Comparison of ENCODE assay signal across 28 cellular contexts in the genomic region with DNA sequence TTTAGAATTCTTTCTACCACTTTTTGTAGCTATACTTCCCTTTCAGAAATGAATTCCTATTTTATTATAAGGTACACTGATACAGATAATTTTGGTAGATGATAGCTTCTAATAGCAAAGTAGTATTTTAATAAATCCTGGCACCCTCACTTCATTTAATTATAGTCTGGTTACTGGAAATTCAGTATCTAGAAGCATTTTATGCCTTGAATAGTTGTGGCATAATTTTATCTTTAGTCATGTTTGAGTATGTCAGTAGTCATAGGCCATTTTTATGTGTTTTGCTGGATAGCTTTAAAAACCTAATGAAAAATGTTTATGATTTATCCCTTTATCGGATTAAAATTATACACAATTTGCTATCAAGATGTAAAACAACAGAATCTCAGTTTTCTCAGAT.
DNase-seq lines count a peak whose midpoint lies in the region; ATAC-seq, FAIRE-seq and TF ChIP-seq lines count a peak whose summit lies in the region.
"Had no signal": no experiment of that assay in that cellular context is flagged by ENCODE, and none has a peak within 500 bp of the region (broad histone marks: within the 10 kb centered on the region; RNA-seq: fewer than 3 reads in every experiment).

No MANE protein-coding gene starts in this region.

- H3K9ac ChIP-seq in GM23248, result no peak overlapping the region
- H3K9ac ChIP-seq in astrocyte (ENCODE audit: low read length), result no peak overlapping the region

- H3K9me3 Mint-ChIP-seq in astrocyte (ENCODE audit: unreplicated experiment), result no peaks in the 10 kb centered on the region
- H3K9me3 Mint-ChIP-seq: activated naive CD8-positive, alpha-beta T cell treated with anti-CD3 and anti-CD28 coated beads for 36 hours; CD8-positive, alpha-beta T cell; T-helper 2 cell treated with Interferon-gamma antibody and Interleukin-4, amounts not matched to agents 5 μg/mL and 100 μg/mL, for 36 hours had no signal

- H3K4me1 ChIP-seq in ACC112 (ENCODE audit: control insufficient read depth, insufficient read depth, low read length, unreplicated experiment), result peaks cover 6% of the 10 kb centered on the region
- peaks cover 13% of the 10 kb centered on the region for H3K4me1 ChIP-seq in GM23248 (ENCODE audit: insufficient read depth)
- H3K4me1 ChIP-seq in astrocyte (ENCODE audit: insufficient read depth, low read length), result no peaks in the 10 kb centered on the region
- H3K4me1 ChIP-seq in foreskin keratinocyte, result peaks cover 9% of the 10 kb centered on the region
- H3K4me1 ChIP-seq in tibial nerve, result no peaks in the 10 kb centered on the region
- H3K4me1 ChIP-seq: left lung, psoas muscle, sigmoid colon, testis, vagina had no signal

- no peak overlapping the region for H3K4me3 Mint-ChIP-seq in astrocyte (ENCODE audit: unreplicated experiment)
- H3K4me3 Mint-ChIP-seq: activated CD4-positive, alpha-beta T cell treated with anti-CD3 and anti-CD28 coated beads for 36 hours; activated naive CD8-positive, alpha-beta T cell treated with anti-CD3 and anti-CD28 coated beads for 36 hours; CD8-positive, alpha-beta T cell; T-helper 2 cell treated with Interferon-gamma antibody and Interleukin-4, amounts not matched to agents 5 μg/mL and 100 μg/mL, for 36 hours had no signal

- TF ChIP-seq EP300 in tibial nerve (IDR thresholded peaks at IDR 0.05), result no peak

- H3K79me2 ChIP-seq in ACC112 (ENCODE audit: control insufficient read depth, insufficient read depth, low read length, unreplicated experiment) (no peaks in the 10 kb centered on the region), GM23248 (ENCODE audit: insufficient read depth) (no peaks in the 10 kb centered on the region), astrocyte (ENCODE audit: insufficient read depth, low read length) (no peaks in the 10 kb centered on the region)
- H3K79me2 ChIP-seq: hepatocyte had no signal

- FAIRE-seq in astrocyte (lab: Jason Lieb, UNC), result peak; percentile 96
- no peak for FAIRE-seq in urothelium cell line (lab: Jason Lieb, UNC)
- FAIRE-seq: GM19239 had no signal

- H4K20me1 ChIP-seq in GM23248 (ENCODE audit: insufficient read depth) (no peaks in the 10 kb centered on the region), astrocyte (ENCODE audit: insufficient read depth, low read length) (no peaks in the 10 kb centered on the region)

- H3K4me2 ChIP-seq in GM23248 (ENCODE audit: unreplicated experiment) (peak overlapping the region; percentile 42), astrocyte (ENCODE audit: low read length) (no peak overlapping the region)
- H3K4me2 ChIP-seq: hepatocyte had no signal

- no peaks in the 10 kb centered on the region for H3F3A ChIP-seq in GM23248 (ENCODE audit: insufficient read depth)

- DNase-seq in GM23248 (peak; percentile 46), astrocyte (ENCODE audit: low read depth) (peak; percentile 20), foreskin keratinocyte (peak in 1 of 2 donors; percentile 11), NCI-H524 treated with DMSO at 0.1 percent for 48 hours (lab: John Stamatoyannopoulos, UW) (no peak), urothelium cell line (ENCODE audit: low spot score) (no peak), amygdala (lab: John Stamatoyannopoulos, UW) (no peak), tibial nerve (ENCODE audit: low spot score in 2 of 2) (no peak)
- DNase-seq: activated CD4-positive, alpha-beta T cell treated with anti-CD3 and anti-CD28 coated beads for 36 hours; activated effector memory CD4-positive, alpha-beta T cell treated with Interleukin-2 at 50 U/mL for 16 hours; activated naive CD8-positive, alpha-beta T cell treated with anti-CD3 and anti-CD28 coated beads for 36 hours; activated T-cell treated with anti-CD3 and anti-CD28 coated beads for 4 hours; CD8-positive, alpha-beta T cell; cerebellar nuclear complex; foreskin melanocyte; left lung; NCI-H1694; psoas muscle; sigmoid colon; stimulated activated naive CD4-positive, alpha-beta T cell treated with Interleukin-2 at 50 U/mL for 16 hours; testis had no signal

- no peak for TF ChIP-seq POLR2A in tibial nerve (IDR thresholded peaks at IDR 0.05)

- H3K9me2 ChIP-seq in GM23248 (ENCODE audit: insufficient read depth), result no peaks in the 10 kb centered on the region

- H3K9me3 ChIP-seq in GM23248 (ENCODE audit: low read depth) (no peaks in the 10 kb centered on the region), astrocyte (ENCODE audit: insufficient read depth, low read depth, low read length) (no peaks in the 10 kb centered on the region), tibial nerve (no peaks in the 10 kb centered on the region)
- H3K9me3 ChIP-seq: left lung, neutrophil, psoas muscle, sigmoid colon, testis, vagina had no signal

- no peak overlapping the region for H2AFZ ChIP-seq in ACC112 (ENCODE audit: low read length, unreplicated experiment)
- no peak overlapping the region for H2AFZ ChIP-seq in GM23248
- H2AFZ ChIP-seq in astrocyte (ENCODE audit: low read depth, low read length), result no peak overlapping the region
- H2AFZ ChIP-seq: hepatocyte had no signal

- H3K27ac Mint-ChIP-seq in astrocyte (ENCODE audit: unreplicated experiment), result no peak overlapping the region
- H3K27ac Mint-ChIP-seq: activated CD4-positive, alpha-beta T cell treated with anti-CD3 and anti-CD28 coated beads for 36 hours; activated naive CD8-positive, alpha-beta T cell treated with anti-CD3 and anti-CD28 coated beads for 36 hours; CD8-positive, alpha-beta T cell; T-helper 2 cell treated with Interferon-gamma antibody and Interleukin-4, amounts not matched to agents 5 μg/mL and 100 μg/mL, for 36 hours had no signal

- H3K27ac ChIP-seq in ACC112 (ENCODE audit: low read depth, low read length), result 0 out of 2 replicates have a peak overlapping the region, but pooled peaks have one; percentile 9
- peak overlapping the region; percentile 35 for H3K27ac ChIP-seq in GM23248
- no peak overlapping the region for H3K27ac ChIP-seq in astrocyte (ENCODE audit: low read depth, low read length)
- H3K27ac ChIP-seq in foreskin keratinocyte, result no peak overlapping the region
- H3K27ac ChIP-seq in tibial nerve, result no peak overlapping the region
- H3K27ac ChIP-seq: 22Rv1, hepatocyte, HL-60, left lung, neutrophil, psoas muscle, sigmoid colon, testis, vagina had no signal

- H3K36me3 ChIP-seq in ACC112 (ENCODE audit: insufficient read depth, low read length), result no peaks in the 10 kb centered on the region
- H3K36me3 ChIP-seq in GM23248 (ENCODE audit: low read depth), result no peaks in the 10 kb centered on the region
- no peaks in the 10 kb centered on the region for H3K36me3 ChIP-seq in astrocyte (ENCODE audit: insufficient read depth, low read length)
- H3K36me3 ChIP-seq in tibial nerve, result no peaks in the 10 kb centered on the region
- H3K36me3 ChIP-seq: left lung, neutrophil, sigmoid colon, vagina had no signal

- 45 to 70% methylated on average over 1 of the region's 1 CpG for WGBS in GM23248 (ENCODE audit: low coverage in 1 of 2, low lambda C conversion rate in 2 of 2, missing lambda C conversion rate in 2 of 2), 2 experiments
- 93 to 94% methylated on average over 1 of the region's 1 CpG for WGBS in tibial nerve, 2 donors

- TF ChIP-seq CTCF in astrocyte (IDR thresholded peaks at IDR 0.05; ENCODE audit: insufficient read depth, low read depth, low read length), result no peak
- TF ChIP-seq CTCF in foreskin keratinocyte (conservative IDR thresholded peaks at IDR 0.05), result no peak
- TF ChIP-seq CTCF in tibial nerve (IDR thresholded peaks at IDR 0.05), result no peak

- H3K27me3 Mint-ChIP-seq in astrocyte (ENCODE audit: low read depth, unreplicated experiment), result no peaks in the 10 kb centered on the region
- H3K27me3 Mint-ChIP-seq: activated CD4-positive, alpha-beta T cell treated with anti-CD3 and anti-CD28 coated beads for 36 hours; activated naive CD8-positive, alpha-beta T cell treated with anti-CD3 and anti-CD28 coated beads for 36 hours had no signal

- ATAC-seq in foreskin keratinocyte, result peak; percentile 45
- ATAC-seq: activated CD4-positive, alpha-beta T cell treated with anti-CD3 and anti-CD28 coated beads for 36 hours; CD8-positive, alpha-beta T cell; left lung; psoas muscle had no signal

- H3K27me3 ChIP-seq in ACC112 (ENCODE audit: insufficient read depth, low read length) (no peaks in the 10 kb centered on the region), GM23248 (replicated peaks; ENCODE audit: insufficient read depth) (no peaks in the 10 kb centered on the region), astrocyte (ENCODE audit: insufficient read depth, low read length) (no peaks in the 10 kb centered on the region), foreskin keratinocyte (no peaks in the 10 kb centered on the region), tibial nerve (peaks cover 0 to 5% of the 10 kb centered on the region in 2 donors)
- H3K27me3 ChIP-seq: hepatocyte, left lung, neutrophil, sigmoid colon, testis, vagina had no signal

- H3K36me3 Mint-ChIP-seq in astrocyte (ENCODE audit: low read depth, unreplicated experiment), result no peaks in the 10 kb centered on the region
- H3K36me3 Mint-ChIP-seq: activated naive CD8-positive, alpha-beta T cell treated with anti-CD3 and anti-CD28 coated beads for 36 hours; CD8-positive, alpha-beta T cell had no signal

- H3K4me3 ChIP-seq in ACC112 (ENCODE audit: low read depth, low read length), result no peak overlapping the region
- H3K4me3 ChIP-seq in GM23248, result no peak overlapping the region
- no peak overlapping the region for H3K4me3 ChIP-seq in astrocyte (ENCODE audit: insufficient read depth, low read depth, low read length)
- H3K4me3 ChIP-seq in tibial nerve, result no peak overlapping the region
- H3K4me3 ChIP-seq: hepatocyte, left lung, psoas muscle, sigmoid colon, testis, vagina had no signal

- in situ Hi-C loops in GM23248 (cut with MboI), result no loop called here

- H3K4me1 Mint-ChIP-seq in astrocyte (ENCODE audit: low read depth, unreplicated experiment), result no peaks in the 10 kb centered on the region
- H3K4me1 Mint-ChIP-seq: activated CD4-positive, alpha-beta T cell treated with anti-CD3 and anti-CD28 coated beads for 36 hours; activated naive CD8-positive, alpha-beta T cell treated with anti-CD3 and anti-CD28 coated beads for 36 hours had no signal

Comparison
In these comparisons a context has a peak if more than half of its experiments do, and no peak if none do; other contexts are left out.
1. H3K27ac ChIP-seq: peak in ACC112 (single experiment) and GM23248 (single experiment); none in astrocyte (single experiment), foreskin keratinocyte (single experiment) and tibial nerve (0 of 4).
2. DNase-seq: peak in GM23248 (single experiment) and astrocyte (single experiment); none in NCI-H524 treated with DMSO at 0.1 percent for 48 hours (single experiment), urothelium cell line (single experiment), amygdala (0 of 56) and tibial nerve (0 of 2).